ENCODE assay signal across 34 cellular contexts in the genomic region with DNA sequence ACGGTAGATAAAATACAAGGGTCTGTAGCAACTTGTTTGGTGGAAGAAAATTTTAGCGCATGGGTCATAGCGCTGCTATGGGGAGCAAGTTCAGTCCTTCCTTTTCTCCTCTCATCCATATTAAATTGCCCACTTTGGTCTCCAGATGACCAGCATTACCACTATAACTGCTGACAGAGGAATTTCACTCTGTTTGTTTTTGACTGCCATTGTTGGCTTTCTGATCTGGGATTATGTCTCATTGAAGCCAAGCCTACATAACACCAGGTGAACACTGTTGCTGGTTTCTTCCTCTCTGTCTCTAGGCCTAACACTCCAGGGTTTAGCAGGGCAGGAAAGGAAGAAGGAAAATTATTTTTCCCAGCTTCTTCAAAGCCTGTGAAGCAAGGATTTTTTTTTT.
"Had no signal": no experiment of that assay in that cellular context is flagged by ENCODE, and none has a peak within 500 bp of the region (broad histone marks: within the 10 kb centered on the region; RNA-seq: fewer than 3 reads in every experiment).

No MANE protein-coding gene starts in this region.

- H3K36me3 ChIP-seq: ascending aorta, cardiac muscle cell, Peyer's patch, WERI-Rb-1 had no signal

- H3K27me3 ChIP-seq: ascending aorta, cardiac muscle cell, Peyer's patch had no signal

- H3K27ac ChIP-seq: ascending aorta, cardiac muscle cell, Peyer's patch, RWPE1, WERI-Rb-1 had no signal

- H3K27me3 Mint-ChIP-seq: activated CD4-positive, alpha-beta T cell treated with anti-CD3 and anti-CD28 coated beads, Interleukin-2, amount 10 ng/mL, durations not matched to agents 24 days and 14 days; activated naive CD4-positive, alpha-beta T cell treated with anti-CD3 and anti-CD28 coated beads, Interleukin-2, amount 50 U/mL, for 24 hours; activated T-helper 17 cell treated with anti-CD3 and anti-CD28 coated beads, Interleukin-2, amount 50 U/mL, for 72 hours; central memory CD8-positive, alpha-beta T cell; T-cell had no signal

- H3K9me3 ChIP-seq: ascending aorta, Peyer's patch had no signal

- H3K9me3 Mint-ChIP-seq: activated CD4-positive, alpha-beta T cell treated with anti-CD3 and anti-CD28 coated beads, Interleukin-2, amount 10 ng/mL, durations not matched to agents 24 days and 14 days; activated CD8-positive, alpha-beta T cell treated with anti-CD3 and anti-CD28 coated beads for 36 hours; activated naive CD4-positive, alpha-beta T cell treated with anti-CD3 and anti-CD28 coated beads, Interleukin-2, amount 50 U/mL, for 24 hours; activated naive CD8-positive, alpha-beta T cell treated with anti-CD3 and anti-CD28 coated beads, Interleukin-2, amount 10 ng/mL, durations not matched to agents 7 days and 5 days; activated T-cell treated with anti-CD3 and anti-CD28 coated beads, Interleukin-2, amount 50 U/mL, for 72 hours; activated T-helper 17 cell treated with anti-CD3 and anti-CD28 coated beads, Interleukin-2, amount 50 U/mL, for 72 hours; central memory CD8-positive, alpha-beta T cell; T-cell had no signal

- H3K27ac Mint-ChIP-seq: activated CD4-positive, alpha-beta T cell treated with anti-CD3 and anti-CD28 coated beads, Interleukin-2, amount 10 ng/mL, durations not matched to agents 24 days and 14 days; activated CD8-positive, alpha-beta T cell treated with anti-CD3 and anti-CD28 coated beads for 36 hours; activated naive CD4-positive, alpha-beta T cell treated with anti-CD3 and anti-CD28 coated beads, Interleukin-2, amount 50 U/mL, for 24 hours; activated naive CD8-positive, alpha-beta T cell treated with anti-CD3 and anti-CD28 coated beads, Interleukin-2, amount 10 ng/mL, durations not matched to agents 7 days and 5 days; activated T-cell treated with anti-CD3 and anti-CD28 coated beads, Interleukin-2, amount 50 U/mL, for 72 hours; activated T-helper 17 cell treated with anti-CD3 and anti-CD28 coated beads, Interleukin-2, amount 50 U/mL, for 72 hours; T-cell had no signal

- H3K4me1 ChIP-seq: ascending aorta, Peyer's patch had no signal

- H3K4me3 ChIP-seq: ascending aorta, cardiac muscle cell, Peyer's patch had no signal

- ATAC-seq: activated CD8-positive, alpha-beta T cell treated with anti-CD3 and anti-CD28 coated beads for 36 hours; activated T-cell treated with anti-CD3 and anti-CD28 coated beads, Interleukin-2, amount 50 U/mL, for 72 hours; activated T-helper 17 cell treated with anti-CD3 and anti-CD28 coated beads, Interleukin-2, amount 50 U/mL, for 72 hours; PC-3; Right ventricle myocardium inferior; SK-N-SH treated with all-trans-retinoic acid at 6 μM for 48 hours; T-cell had no signal

- DNase-seq: activated CD4-positive, alpha-beta T cell treated with anti-CD3 and anti-CD28 coated beads for 1 hour; activated CD4-positive, alpha-beta T cell treated with anti-CD3 and anti-CD28 coated beads, Interleukin-2, amount 10 ng/mL, durations not matched to agents 24 days and 14 days; activated CD4-positive, alpha-beta T cell treated with anti-CD3 and anti-CD28 coated beads, Interleukin-2, amount 50 U/mL, for 4 hours; activated CD4-positive, CD25-positive, alpha-beta regulatory T cell; activated CD8-positive, alpha-beta T cell treated with anti-CD3 and anti-CD28 coated beads for 36 hours; activated effector memory CD4-positive, alpha-beta T cell treated with anti-CD3 and anti-CD28 coated beads, Interleukin-2, amount 50 U/mL, for 16 hours; activated naive CD4-positive, alpha-beta T cell; activated naive CD8-positive, alpha-beta T cell treated with anti-CD3 and anti-CD28 coated beads, Interleukin-2, amount 10 ng/mL, durations not matched to agents 7 days and 5 days; activated T-cell treated with anti-CD3 and anti-CD28 coated beads, Interleukin-2, amount 50 U/mL, for 1 hour; activated T-cell treated with anti-CD3 and anti-CD28 coated beads, Interleukin-2, amount 50 U/mL, for 72 hours; amygdala; NCI-H1092 treated with DMSO at 0.1 percent for 48 hours; NCI-H1417; NCI-H146; NCI-H187; NCI-H2029 treated with DMSO at 0.1 percent for 48 hours; NCI-H2107; NCI-H2171; NCI-H510A; NCI-H526; NCI-H748 treated with DMSO at 0.1 percent for 48 hours; PC-3; Peyer's patch; T-cell; T1000; WERI-Rb-1 had no signal

- H3K36me3 Mint-ChIP-seq: activated naive CD8-positive, alpha-beta T cell treated with anti-CD3 and anti-CD28 coated beads, Interleukin-2, amount 10 ng/mL, durations not matched to agents 7 days and 5 days; T-cell had no signal

- H3K4me3 Mint-ChIP-seq: activated CD4-positive, alpha-beta T cell treated with anti-CD3 and anti-CD28 coated beads, Interleukin-2, amount 10 ng/mL, durations not matched to agents 24 days and 14 days; activated CD8-positive, alpha-beta T cell treated with anti-CD3 and anti-CD28 coated beads for 36 hours; activated naive CD4-positive, alpha-beta T cell treated with anti-CD3 and anti-CD28 coated beads, Interleukin-2, amount 50 U/mL, for 24 hours; activated naive CD8-positive, alpha-beta T cell treated with anti-CD3 and anti-CD28 coated beads, Interleukin-2, amount 10 ng/mL, durations not matched to agents 7 days and 5 days; activated T-cell treated with anti-CD3 and anti-CD28 coated beads, Interleukin-2, amount 50 U/mL, for 72 hours; activated T-helper 17 cell treated with anti-CD3 and anti-CD28 coated beads, Interleukin-2, amount 50 U/mL, for 72 hours; central memory CD8-positive, alpha-beta T cell; T-cell had no signal
